Comparison of ENCODE assay signal across 8 cellular contexts in the genomic region with DNA sequence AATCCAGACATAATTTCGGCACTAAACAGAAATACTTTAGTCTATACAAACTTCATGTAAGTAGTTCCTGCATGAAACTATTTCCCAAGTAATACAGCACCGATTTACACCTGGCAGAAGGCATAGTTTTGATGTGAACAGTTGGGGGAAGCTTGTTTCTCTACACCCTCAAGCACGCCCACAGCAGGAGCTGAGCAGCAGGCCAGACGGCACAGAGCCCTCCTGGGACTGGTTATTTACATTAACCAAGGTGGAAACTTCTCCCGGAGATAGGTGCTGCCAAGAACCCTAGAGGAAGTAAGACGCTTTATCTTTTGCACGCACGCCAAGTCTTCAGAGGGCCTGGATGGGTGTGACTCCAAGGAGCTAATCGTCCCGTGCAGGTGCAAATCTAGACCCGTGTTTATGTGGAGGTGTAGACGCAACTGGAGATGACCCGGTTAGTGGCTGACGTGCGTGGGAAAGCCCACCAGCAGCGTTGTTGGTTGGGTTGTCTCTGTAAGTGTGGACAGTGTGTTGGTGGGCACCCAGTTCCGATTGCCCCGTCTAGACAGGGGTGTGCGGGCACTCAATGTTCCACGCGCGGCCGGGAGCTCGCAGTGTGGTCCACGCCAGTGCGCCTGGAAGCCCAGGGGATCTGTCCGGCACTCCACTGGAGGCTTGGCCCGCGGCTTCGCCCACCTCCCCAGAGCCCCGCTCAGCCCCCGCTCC. TPM values are rescaled to one million over a fixed set of nuclear protein-coding genes. Genes with fewer than 3 reads are reported as not detected.
DNase-seq lines count a peak whose midpoint lies in the region; ATAC-seq and TF ChIP-seq lines count a peak whose summit lies in the region.

No MANE protein-coding gene starts in this region.

- no peaks in the 10 kb centered on the region for H3K9me3 Mint-ChIP-seq in IgD-negative memory B cell

- in situ Hi-C loops in SK-MEL-5 (cut with HindIII; ENCODE audit: low pct_unique_long_range_greater_than_20kb, low sequenced_read_pairs) = no loop called here

- peak overlapping the region; percentile 99 for H3K27ac ChIP-seq in vagina

- peak; percentile 64 for ATAC-seq in GM21529 (IDR thresholded peaks at IDR 0.05; ENCODE audit: unreplicated experiment)

- H3K36me3 Mint-ChIP-seq in IgD-negative memory B cell = peaks cover 6% of the 10 kb centered on the region

- H3K9me3 ChIP-seq in vagina = no peaks in the 10 kb centered on the region

- peaks cover 2% of the 10 kb centered on the region for H3K27me3 Mint-ChIP-seq in IgD-negative memory B cell

- H3K36me3 ChIP-seq in vagina = no peaks in the 10 kb centered on the region

- peaks cover 51% of the 10 kb centered on the region for H3K4me1 ChIP-seq in vagina

- peak overlapping the region; percentile 95 to 99 (median 98) for H3K27ac Mint-ChIP-seq in IgD-negative memory B cell

- intact Hi-C loops in cardiac septum (cut with DNase I) = loop anchor here (1.0 to 10.0 kb wide), 3 partner anchors 41 to 157 kb away; partner anchors contain the start of gene CKAP4
- intact Hi-C loops in vagina (cut with DNase I) = loop anchor here (1.0 to 2.0 kb wide), 2 partner anchors 54 to 55 kb away; partner anchors contain the start of gene POLR3B

- no peak for TF ChIP-seq CTCF in vagina (IDR thresholded peaks at IDR 0.05)

- H3K27me3 ChIP-seq in vagina = no peaks in the 10 kb centered on the region

- H3K4me3 ChIP-seq in vagina = peak overlapping the region; percentile 92 to 96

- peak overlapping the region; percentile 85 to 99 (median 92) for H3K4me3 Mint-ChIP-seq in IgD-negative memory B cell

- DNase-seq in DMS114 treated with DMSO at 0.1 percent for 48 hours (lab: John Stamatoyannopoulos, UW; ENCODE audit: unreplicated experiment) (peak; percentile 13), SK-MEL-5 (ENCODE audit: low read depth, low spot score) (peak; percentile 46), cardiac septum (ENCODE audit: low spot score) (peak; percentile 79), pons (ENCODE audit: low spot score) (peak; percentile 77), vagina (ENCODE audit: extremely low spot score in 2 of 2) (no peak)
- peak; percentile 60 for DNase-seq in activated naive CD4-positive, alpha-beta T cell treated with anti-CD3 and anti-CD28 coated beads, Interleukin-2, amount 50 U/mL, for 16 hours

- TF ChIP-seq POLR2A in vagina (IDR thresholded peaks at IDR 0.05) = no peak

- H3K4me1 Mint-ChIP-seq in IgD-negative memory B cell = peaks cover 46 to 58% (median 52%) of the 10 kb centered on the region in 3 donors

RNA-seq across cellular contexts. Expression of gene TCP11L2, which starts 0.8 kb away (rescaled TPM):
- polyA plus RNA-seq in IgD-negative memory B cell = 35.1 TPM
- total RNA-seq in SK-MEL-5 (2014; rRNA removed; shearing (Covaris generic)) = 8.3 and 9.4 TPM in 2 replicates
- polyA plus RNA-seq in SK-MEL-5 (2015; cell fraction: cytosol; rRNA removed) = 3.7 and 10.2 TPM in 2 replicates
- 11.0 and 16.0 TPM in 2 replicates for polyA plus RNA-seq in SK-MEL-5 (2015; cell fraction: nucleus; rRNA removed)
- 61.2 TPM for total RNA-seq in cardiac septum
- 47.1 TPM for total RNA-seq in vagina

RNA-seq across cellular contexts. Expression of gene CKAP4, which starts 53.9 kb away (rescaled TPM):
- 18.8 TPM for polyA plus RNA-seq in IgD-negative memory B cell
- 54.9 and 55.8 TPM in 2 replicates for total RNA-seq in SK-MEL-5 (2014; rRNA removed; shearing (Covaris generic))
- polyA plus RNA-seq in SK-MEL-5 (2015; cell fraction: cytosol; rRNA removed) = 164 and 205 TPM in 2 replicates
- polyA plus RNA-seq in SK-MEL-5 (2015; cell fraction: nucleus; rRNA removed) = 18.1 and 23.8 TPM in 2 replicates
- total RNA-seq in cardiac septum (56.8 TPM), vagina (42.5 TPM)

RNA-seq across cellular contexts. Expression of gene POLR3B, which starts 55.8 kb away (rescaled TPM):
- polyA plus RNA-seq in IgD-negative memory B cell = 3.3 TPM
- total RNA-seq in SK-MEL-5 (2014; rRNA removed; shearing (Covaris generic)) = 12.4 and 13.9 TPM in 2 replicates
- polyA plus RNA-seq in SK-MEL-5 (2015; cell fraction: cytosol; rRNA removed) = 8.3 and 10.9 TPM in 2 replicates
- polyA plus RNA-seq in SK-MEL-5 (2015; cell fraction: nucleus; rRNA removed) = 7.5 and 15.5 TPM in 2 replicates
- total RNA-seq in cardiac septum = 9.4 TPM
- total RNA-seq in vagina = 10.1 TPM

Comparison
In these comparisons a context has a peak if more than half of its experiments do, and no peak if none do; other contexts are left out.
1. DNase-seq: peak in DMS114 treated with DMSO at 0.1 percent for 48 hours (single experiment), SK-MEL-5 (single experiment), activated naive CD4-positive, alpha-beta T cell treated with anti-CD3 and anti-CD28 coated beads, Interleukin-2, amount 50 U/mL, for 16 hours (single experiment), cardiac septum (single experiment) and pons (single experiment); none in vagina (0 of 2).